Comparison of ENCODE assay signal across 24 cellular contexts in genomic region chr5:56093970-56094369, GRCh38.
DNase-seq lines count a peak whose midpoint lies in the region; ATAC-seq and TF ChIP-seq lines count a peak whose summit lies in the region.
"Had no signal": no experiment of that assay in that cellular context is flagged by ENCODE, and none has a peak within 500 bp of the region (broad histone marks: within the 10 kb centered on the region; RNA-seq: fewer than 3 reads in every experiment).

No MANE protein-coding gene starts in this region.

- H3K4me1 Mint-ChIP-seq in activated naive CD4-positive, alpha-beta T cell treated with anti-CD3 and anti-CD28 coated beads, Interleukin-2, amount 10 ng/mL, durations not matched to agents 7 days and 5 days, result peaks cover 91% of the 10 kb centered on the region
- peaks cover 67% of the 10 kb centered on the region for H3K4me1 Mint-ChIP-seq in CD8-positive, alpha-beta T cell (ENCODE audit: low read depth)
- H3K4me1 Mint-ChIP-seq in activated T-helper 17 cell treated with anti-CD3 and anti-CD28 coated beads, Interleukin-2, amount 50 U/mL, for 72 hours, result peaks cover 30% of the 10 kb centered on the region
- H3K4me1 Mint-ChIP-seq in naive thymus-derived CD4-positive, alpha-beta T cell, result peaks cover 47 to 97% (median 86%) of the 10 kb centered on the region in 7 donors
- no peaks in the 10 kb centered on the region for H3K4me1 Mint-ChIP-seq in neural progenitor cell

- no peak overlapping the region for H3K9ac ChIP-seq in neural progenitor cell

- CTCF ChIA-PET in activated naive CD4-positive, alpha-beta T cell treated with anti-CD3 and anti-CD28 coated beads, Interleukin-2, amount 10 ng/mL, durations not matched to agents 7 days and 5 days (lab: Charles Lee), result interaction anchor here (0.9 to 1.9 kb wide), 4 partner anchors 9 to 116 kb away, joined by 3 to 8 read pairs (median 5); no protein-coding TSS in a partner anchor
- CTCF ChIA-PET in CD8-positive, alpha-beta T cell (lab: Charles Lee), result interaction anchor here (0.7 kb wide), 1 partner anchor 12 kb away, joined by 5 read pairs; no protein-coding TSS in a partner anchor
- CTCF ChIA-PET in naive thymus-derived CD4-positive, alpha-beta T cell (lab: Charles Lee), result interaction anchor here (0.7 to 1.7 kb wide), 10 partner anchors 13 to 111 kb away, joined by 3 to 14 read pairs (median 3); no protein-coding TSS in a partner anchor

- H3K36me3 Mint-ChIP-seq in activated naive CD4-positive, alpha-beta T cell treated with anti-CD3 and anti-CD28 coated beads, Interleukin-2, amount 10 ng/mL, durations not matched to agents 7 days and 5 days, result peaks cover 29% of the 10 kb centered on the region
- H3K36me3 Mint-ChIP-seq in CD8-positive, alpha-beta T cell, result no peaks in the 10 kb centered on the region
- no peaks in the 10 kb centered on the region for H3K36me3 Mint-ChIP-seq in activated T-helper 17 cell treated with anti-CD3 and anti-CD28 coated beads, Interleukin-2, amount 50 U/mL, for 72 hours (ENCODE audit: low read depth)
- H3K36me3 Mint-ChIP-seq in naive thymus-derived CD4-positive, alpha-beta T cell, result peaks cover 0 to 17% (median 14%) of the 10 kb centered on the region in 5 donors
- H3K36me3 Mint-ChIP-seq in neural progenitor cell, result no peaks in the 10 kb centered on the region
- H3K36me3 Mint-ChIP-seq: IgD-negative memory B cell had no signal

- DNase-seq in activated naive CD4-positive, alpha-beta T cell treated with anti-CD3 and anti-CD28 coated beads, Interleukin-2, amount 10 ng/mL, durations not matched to agents 7 days and 5 days, result no peak
- no peak for DNase-seq in activated naive CD4-positive, alpha-beta T cell (lab: John Stamatoyannopoulos, UW)
- no peak for DNase-seq in CD8-positive, alpha-beta T cell
- DNase-seq in naive thymus-derived CD4-positive, alpha-beta T cell, result no peak
- no peak for DNase-seq in NK-92 (lab: John Stamatoyannopoulos, UW; ENCODE audit: unreplicated experiment)
- no peak for DNase-seq in neural progenitor cell (ENCODE audit: low spot score)
- no peak for DNase-seq in hypothalamus (lab: John Stamatoyannopoulos, UW)
- DNase-seq: C1 segment of cervical spinal cord; DMS153; DND-41; NCI-H1105 treated with DMSO at 0.1 percent for 48 hours; NCI-H146; NCI-H1930; NCI-H2107; NCI-H446; NCI-H524 treated with DMSO at 0.1 percent for 48 hours; NCI-H774; NK-92 treated with Interleukin-12 subunit alpha and Interleukin-12 subunit beta, amount 100 ng/mL, for 24 hours; PC-9; Right ventricle myocardium superior had no signal

- no peak for ATAC-seq in CD8-positive, alpha-beta T cell
- ATAC-seq in activated T-helper 17 cell treated with anti-CD3 and anti-CD28 coated beads, Interleukin-2, amount 50 U/mL, for 72 hours (replicated peaks), result no peak
- ATAC-seq in naive thymus-derived CD4-positive, alpha-beta T cell, result no peak
- ATAC-seq: HCT116 had no signal

- TF ChIP-seq CTCF in CD8-positive, alpha-beta T cell (IDR thresholded peaks at IDR 0.05), result no peak
- TF ChIP-seq CTCF in neural progenitor cell (IDR thresholded peaks at IDR 0.05), result no peak

- H2AFZ ChIP-seq in neural progenitor cell (replicated peaks), result no peak overlapping the region
- H2AFZ ChIP-seq: PC-9 had no signal

- intact Hi-C loops in CD8-positive, alpha-beta T cell (cut with DNase I, micrococcal nuclease), result loop anchor here (1.0 to 5.0 kb wide), 2 partner anchors 11 to 37 kb away; no protein-coding TSS in a partner anchor
- intact Hi-C loops in naive thymus-derived CD4-positive, alpha-beta T cell (cut with micrococcal nuclease), result loop anchor here (1.0 to 5.0 kb wide), 3 partner anchors 8 to 42 kb away; no protein-coding TSS in a partner anchor

- H3K27me3 ChIP-seq in CD8-positive, alpha-beta T cell (ENCODE audit: insufficient read depth, low read length), result no peaks in the 10 kb centered on the region
- no peaks in the 10 kb centered on the region for H3K27me3 ChIP-seq in naive thymus-derived CD4-positive, alpha-beta T cell (ENCODE audit: control insufficient read depth in 2 of 2, insufficient read depth in 2 of 2, low read length in 2 of 2)
- H3K27me3 ChIP-seq in neural progenitor cell, result no peaks in the 10 kb centered on the region

- peak overlapping the region; percentile 84 for H3K27ac Mint-ChIP-seq in activated naive CD4-positive, alpha-beta T cell treated with anti-CD3 and anti-CD28 coated beads, Interleukin-2, amount 10 ng/mL, durations not matched to agents 7 days and 5 days
- H3K27ac Mint-ChIP-seq in CD8-positive, alpha-beta T cell, result peak overlapping the region; percentile 42
- H3K27ac Mint-ChIP-seq in activated T-helper 17 cell treated with anti-CD3 and anti-CD28 coated beads, Interleukin-2, amount 50 U/mL, for 72 hours, result peak overlapping the region; percentile 42
- peak overlapping the region; percentile 66 to 100 (median 90) for H3K27ac Mint-ChIP-seq in naive thymus-derived CD4-positive, alpha-beta T cell
- H3K27ac Mint-ChIP-seq in neural progenitor cell, result no peak overlapping the region

- H3K4me3 Mint-ChIP-seq in activated naive CD4-positive, alpha-beta T cell treated with anti-CD3 and anti-CD28 coated beads, Interleukin-2, amount 10 ng/mL, durations not matched to agents 7 days and 5 days, result no peak overlapping the region
- H3K4me3 Mint-ChIP-seq in CD8-positive, alpha-beta T cell, result no peak overlapping the region
- peak overlapping the region; percentile 29 for H3K4me3 Mint-ChIP-seq in activated T-helper 17 cell treated with anti-CD3 and anti-CD28 coated beads, Interleukin-2, amount 50 U/mL, for 72 hours
- peak overlapping the region in 9 of 10 donors; percentile 0 to 71 (median 56) for H3K4me3 Mint-ChIP-seq in naive thymus-derived CD4-positive, alpha-beta T cell
- no peak overlapping the region for H3K4me3 Mint-ChIP-seq in neural progenitor cell
- H3K4me3 Mint-ChIP-seq: IgD-negative memory B cell had no signal

- POLR2A ChIA-PET in CD8-positive, alpha-beta T cell (lab: Charles Lee), result interaction anchor here (0.6 to 0.9 kb wide), 2 partner anchors 47 to 54 kb away, joined by 3 read pairs; no protein-coding TSS in a partner anchor
- POLR2A ChIA-PET in naive thymus-derived CD4-positive, alpha-beta T cell (lab: Charles Lee), result interaction anchor here (0.9 to 7.4 kb wide), 20 partner anchors 10 to 109 kb away, joined by 3 to 78 read pairs (median 4); partner anchors contain the start of gene IL6ST

- no peaks in the 10 kb centered on the region for H3K9me3 ChIP-seq in CD8-positive, alpha-beta T cell (ENCODE audit: low read length)
- no peaks in the 10 kb centered on the region for H3K9me3 ChIP-seq in naive thymus-derived CD4-positive, alpha-beta T cell (ENCODE audit: control insufficient read depth in 2 of 3, low read length in 3 of 3)
- no peaks in the 10 kb centered on the region for H3K9me3 ChIP-seq in neural progenitor cell (ENCODE audit: low read depth)

- H3F3A ChIP-seq in neural progenitor cell (ENCODE audit: low read depth), result no peaks in the 10 kb centered on the region

- no peak overlapping the region for H3K27ac ChIP-seq in CD8-positive, alpha-beta T cell (ENCODE audit: low read depth, low read length)
- H3K27ac ChIP-seq in naive thymus-derived CD4-positive, alpha-beta T cell (ENCODE audit: low read depth, low read length), result peak overlapping the region; percentile 54
- no peak overlapping the region for H3K27ac ChIP-seq in neural progenitor cell
- H3K27ac ChIP-seq: HL-60, PC-9 had no signal

- peaks cover 2% of the 10 kb centered on the region for H3K9me3 Mint-ChIP-seq in activated naive CD4-positive, alpha-beta T cell treated with anti-CD3 and anti-CD28 coated beads, Interleukin-2, amount 10 ng/mL, durations not matched to agents 7 days and 5 days
- H3K9me3 Mint-ChIP-seq in CD8-positive, alpha-beta T cell, result no peaks in the 10 kb centered on the region
- no peaks in the 10 kb centered on the region for H3K9me3 Mint-ChIP-seq in activated T-helper 17 cell treated with anti-CD3 and anti-CD28 coated beads, Interleukin-2, amount 50 U/mL, for 72 hours
- peaks cover 0 to 2% (median 0%) of the 10 kb centered on the region in 11 donors for H3K9me3 Mint-ChIP-seq in naive thymus-derived CD4-positive, alpha-beta T cell
- no peaks in the 10 kb centered on the region for H3K9me3 Mint-ChIP-seq in neural progenitor cell

- no peak overlapping the region for H3K4me3 ChIP-seq in CD8-positive, alpha-beta T cell (ENCODE audit: low read depth, low read length)
- no peak overlapping the region for H3K4me3 ChIP-seq in naive thymus-derived CD4-positive, alpha-beta T cell (ENCODE audit: low read length)
- no peak overlapping the region for H3K4me3 ChIP-seq in neural progenitor cell
- H3K4me3 ChIP-seq: PC-9 had no signal

- H3K4me1 ChIP-seq in CD8-positive, alpha-beta T cell (ENCODE audit: insufficient read depth, low read length), result peaks cover 85% of the 10 kb centered on the region
- H3K4me1 ChIP-seq in naive thymus-derived CD4-positive, alpha-beta T cell (ENCODE audit: control insufficient read depth in 2 of 2, insufficient read depth in 2 of 2, low read length in 2 of 2), result peaks cover 0 to 93% of the 10 kb centered on the region in 2 donors
- no peaks in the 10 kb centered on the region for H3K4me1 ChIP-seq in neural progenitor cell

- no peaks in the 10 kb centered on the region for H3K36me3 ChIP-seq in CD8-positive, alpha-beta T cell (ENCODE audit: insufficient read depth, low read length)
- H3K36me3 ChIP-seq in naive thymus-derived CD4-positive, alpha-beta T cell (ENCODE audit: control insufficient read depth in 2 of 3, insufficient read depth in 3 of 3, low read length in 3 of 3), result no peaks in the 10 kb centered on the region
- no peaks in the 10 kb centered on the region for H3K36me3 ChIP-seq in neural progenitor cell

- no peaks in the 10 kb centered on the region for H3K27me3 Mint-ChIP-seq in activated naive CD4-positive, alpha-beta T cell treated with anti-CD3 and anti-CD28 coated beads, Interleukin-2, amount 10 ng/mL, durations not matched to agents 7 days and 5 days
- H3K27me3 Mint-ChIP-seq in CD8-positive, alpha-beta T cell (ENCODE audit: low read depth), result no peaks in the 10 kb centered on the region
- no peaks in the 10 kb centered on the region for H3K27me3 Mint-ChIP-seq in activated T-helper 17 cell treated with anti-CD3 and anti-CD28 coated beads, Interleukin-2, amount 50 U/mL, for 72 hours
- H3K27me3 Mint-ChIP-seq in naive thymus-derived CD4-positive, alpha-beta T cell, result no peaks in the 10 kb centered on the region
- no peaks in the 10 kb centered on the region for H3K27me3 Mint-ChIP-seq in neural progenitor cell (ENCODE audit: insufficient read depth, low read depth)

- no peaks in the 10 kb centered on the region for H3K79me2 ChIP-seq in neural progenitor cell (ENCODE audit: low read depth)

- no peak overlapping the region for H3K4me2 ChIP-seq in neural progenitor cell
- H3K4me2 ChIP-seq: PC-9 had no signal

- H4K20me1 ChIP-seq in neural progenitor cell (ENCODE audit: low read depth), result no peaks in the 10 kb centered on the region

Comparison
In these comparisons a context has a peak if more than half of its experiments do, and no peak if none do; other contexts are left out.
1. H3K4me3 Mint-ChIP-seq: peak in activated T-helper 17 cell treated with anti-CD3 and anti-CD28 coated beads, Interleukin-2, amount 50 U/mL, for 72 hours (single experiment) and naive thymus-derived CD4-positive, alpha-beta T cell (9 of 10); none in activated naive CD4-positive, alpha-beta T cell treated with anti-CD3 and anti-CD28 coated beads, Interleukin-2, amount 10 ng/mL, durations not matched to agents 7 days and 5 days (single experiment), CD8-positive, alpha-beta T cell (single experiment) and neural progenitor cell (single experiment).